In the genomic region with DNA sequence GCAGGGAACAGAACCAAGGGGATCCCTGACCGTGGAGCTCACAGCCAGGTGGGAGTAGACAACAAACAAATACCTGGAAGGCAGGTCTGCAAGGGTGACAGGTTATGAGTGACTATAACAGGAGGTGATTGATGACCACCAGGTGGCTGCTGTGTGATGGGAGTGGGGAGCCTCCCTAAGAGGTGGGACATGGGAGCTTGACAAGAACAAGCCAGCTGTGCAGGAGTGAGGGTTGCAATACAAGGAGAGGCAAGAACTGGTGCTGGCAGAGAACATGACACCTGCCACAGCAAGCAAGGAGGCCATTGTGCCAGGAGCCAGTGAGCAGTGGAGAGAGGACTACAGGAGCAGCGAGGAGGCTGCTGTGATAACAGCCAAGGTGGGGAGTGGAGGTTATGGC, we compare ENCODE assay signal across 22 cellular contexts. TPM values are rescaled to one million over a fixed set of nuclear protein-coding genes. Genes with fewer than 3 reads are reported as not detected.
A peak's percentile ranks its signal among the peaks of the same experiment; 100 is the strongest.
DNase-seq lines count a peak whose midpoint lies in the region; ATAC-seq and TF ChIP-seq lines count a peak whose summit lies in the region.
"Had no signal": no experiment of that assay in that cellular context is flagged by ENCODE, and none has a peak within 500 bp of the region (broad histone marks: within the 10 kb centered on the region; RNA-seq: fewer than 3 reads in every experiment).

No MANE protein-coding gene starts in this region.

- no peak overlapping the region for H3K4me3 ChIP-seq in heart right ventricle
- H3K4me3 ChIP-seq: esophagus muscularis mucosa, GM12878, smooth muscle cell, upper lobe of right lung had no signal

- peaks cover 10% of the 10 kb centered on the region for H3K4me1 Mint-ChIP-seq in CD4-positive, alpha-beta T cell (ENCODE audit: low read depth)
- peaks cover 9% of the 10 kb centered on the region for H3K4me1 Mint-ChIP-seq in activated CD4-positive, alpha-beta memory T cell treated with anti-CD3 and anti-CD28 coated beads for 36 hours (ENCODE audit: low read depth)
- no peaks in the 10 kb centered on the region for H3K4me1 Mint-ChIP-seq in T-helper 2 cell treated with Interferon-gamma antibody and Interleukin-4, amounts not matched to agents 5 μg/mL and 100 μg/mL, for 36 hours (ENCODE audit: low read depth)
- H3K4me1 Mint-ChIP-seq: neural crest cell had no signal

- no peaks in the 10 kb centered on the region for H3K9me3 ChIP-seq in CD4-positive, alpha-beta T cell (ENCODE audit: control insufficient read depth, low read length)
- H3K9me3 ChIP-seq in heart right ventricle, result no peaks in the 10 kb centered on the region
- H3K9me3 ChIP-seq: esophagus muscularis mucosa, upper lobe of right lung had no signal

- POLR2A ChIA-PET in CD4-positive, alpha-beta T cell (lab: Charles Lee), result no interaction called here
- POLR2A ChIA-PET in activated CD4-positive, alpha-beta memory T cell treated with anti-CD3 and anti-CD28 coated beads for 36 hours (lab: Charles Lee), result interaction anchor here (1.0 kb wide), 1 partner anchor 21 kb away, joined by 3 read pairs; the partner anchor contains the start of gene MFNG

- WGBS in heart right ventricle, 2 donors, result 74 to 80% methylated on average over 2 of the region's 2 CpGs

- H3K4me3 Mint-ChIP-seq in CD4-positive, alpha-beta T cell, result no peak overlapping the region
- no peak overlapping the region for H3K4me3 Mint-ChIP-seq in activated CD4-positive, alpha-beta memory T cell treated with anti-CD3 and anti-CD28 coated beads for 36 hours
- no peak overlapping the region for H3K4me3 Mint-ChIP-seq in T-helper 2 cell treated with Interferon-gamma antibody and Interleukin-4, amounts not matched to agents 5 μg/mL and 100 μg/mL, for 36 hours
- H3K4me3 Mint-ChIP-seq: activated CD4-positive, alpha-beta T cell treated with anti-CD3 and anti-CD28 coated beads, Interleukin-2, amount 10 ng/mL, durations not matched to agents 24 days and 14 days; activated naive CD4-positive, alpha-beta T cell treated with anti-CD3 and anti-CD28 coated beads for 36 hours; neural crest cell had no signal

- no peaks in the 10 kb centered on the region for H3K27me3 ChIP-seq in CD4-positive, alpha-beta T cell (ENCODE audit: control insufficient read depth, insufficient read depth, low read length)
- H3K27me3 ChIP-seq in heart right ventricle, result peaks cover 0 to 28% (median 8%) of the 10 kb centered on the region in 7 donors
- H3K27me3 ChIP-seq: upper lobe of right lung had no signal

- CTCF ChIA-PET in CD4-positive, alpha-beta T cell (lab: Charles Lee), result interaction anchor here (1.2 kb wide), 1 partner anchor 32 kb away, joined by 5 read pairs; no protein-coding TSS in a partner anchor
- CTCF ChIA-PET in activated CD4-positive, alpha-beta memory T cell treated with anti-CD3 and anti-CD28 coated beads for 36 hours (lab: Charles Lee), result interaction anchor here (0.7 kb wide), 1 partner anchor 149 kb away, joined by 3 read pairs; no protein-coding TSS in a partner anchor

- peaks cover 54% of the 10 kb centered on the region for H3K36me3 Mint-ChIP-seq in CD4-positive, alpha-beta T cell (ENCODE audit: low read depth)
- H3K36me3 Mint-ChIP-seq in activated CD4-positive, alpha-beta memory T cell treated with anti-CD3 and anti-CD28 coated beads for 36 hours, result peaks cover 19% of the 10 kb centered on the region
- H3K36me3 Mint-ChIP-seq in T-helper 2 cell treated with Interferon-gamma antibody and Interleukin-4, amounts not matched to agents 5 μg/mL and 100 μg/mL, for 36 hours (ENCODE audit: low read depth), result peaks cover 42% of the 10 kb centered on the region

- H3K9me3 Mint-ChIP-seq in CD4-positive, alpha-beta T cell, result no peaks in the 10 kb centered on the region
- H3K9me3 Mint-ChIP-seq in activated CD4-positive, alpha-beta memory T cell treated with anti-CD3 and anti-CD28 coated beads for 36 hours, result no peaks in the 10 kb centered on the region
- no peaks in the 10 kb centered on the region for H3K9me3 Mint-ChIP-seq in T-helper 2 cell treated with Interferon-gamma antibody and Interleukin-4, amounts not matched to agents 5 μg/mL and 100 μg/mL, for 36 hours
- H3K9me3 Mint-ChIP-seq: activated CD4-positive, alpha-beta T cell treated with anti-CD3 and anti-CD28 coated beads, Interleukin-2, amount 10 ng/mL, durations not matched to agents 24 days and 14 days; activated naive CD4-positive, alpha-beta T cell treated with anti-CD3 and anti-CD28 coated beads for 36 hours; neural crest cell had no signal

- no peak overlapping the region for H3K27ac ChIP-seq in CD4-positive, alpha-beta T cell (ENCODE audit: low read depth, low read length)
- H3K27ac ChIP-seq in heart right ventricle, result no peak overlapping the region
- H3K27ac ChIP-seq: esophagus muscularis mucosa, upper lobe of right lung had no signal

- peak; percentile 28 for DNase-seq in DMS153 (lab: John Stamatoyannopoulos, UW)
- no peak for DNase-seq in DMS153 treated with DMSO at 0.1 percent for 48 hours (lab: John Stamatoyannopoulos, UW; ENCODE audit: unreplicated experiment)
- DNase-seq in CD4-positive, alpha-beta T cell, result no peak
- DNase-seq in NCI-H187 treated with DMSO at 0.1 percent for 48 hours (lab: John Stamatoyannopoulos, UW), result peak; percentile 71
- DNase-seq in SW480 (ENCODE audit: low spot score), result peak; percentile 23
- DNase-seq in activated CD4-positive, alpha-beta memory T cell treated with anti-CD3 and anti-CD28 coated beads for 36 hours, result no peak
- no peak for DNase-seq in T-helper 2 cell treated with Interferon-gamma antibody and Interleukin-4, amounts not matched to agents 5 μg/mL and 100 μg/mL, for 36 hours (ENCODE audit: low spot score)
- DNase-seq in heart right ventricle, result no peak
- DNase-seq: 8988T; activated CD4-positive, alpha-beta T cell treated with anti-CD3 and anti-CD28 coated beads, Interleukin-2, amount 10 ng/mL, durations not matched to agents 24 days and 14 days; activated naive CD4-positive, alpha-beta T cell treated with anti-CD3 and anti-CD28 coated beads for 36 hours; cerebellar nuclear complex; H7; left cardiac atrium; midbrain; NCI-H2081 treated with DMSO at 0.1 percent for 48 hours; stimulated activated CD4-positive, alpha-beta T cell treated with anti-CD3 and anti-CD28 coated beads, Interleukin-4, amount 100 ng/mL, for 1 hour; upper lobe of right lung had no signal

- no peaks in the 10 kb centered on the region for H3K27me3 Mint-ChIP-seq in CD4-positive, alpha-beta T cell
- no peaks in the 10 kb centered on the region for H3K27me3 Mint-ChIP-seq in activated CD4-positive, alpha-beta memory T cell treated with anti-CD3 and anti-CD28 coated beads for 36 hours
- H3K27me3 Mint-ChIP-seq in T-helper 2 cell treated with Interferon-gamma antibody and Interleukin-4, amounts not matched to agents 5 μg/mL and 100 μg/mL, for 36 hours (ENCODE audit: low read depth), result no peaks in the 10 kb centered on the region
- H3K27me3 Mint-ChIP-seq: activated CD4-positive, alpha-beta T cell treated with anti-CD3 and anti-CD28 coated beads, Interleukin-2, amount 10 ng/mL, durations not matched to agents 24 days and 14 days had no signal

- no peak for TF ChIP-seq CTCF in CD4-positive, alpha-beta T cell (IDR thresholded peaks at IDR 0.05)
- TF ChIP-seq CTCF in heart right ventricle (IDR thresholded peaks at IDR 0.05), result no peak

- no peak for ATAC-seq in CD4-positive, alpha-beta T cell (ENCODE audit: poor library complexity)
- ATAC-seq in heart right ventricle, result no peak
- ATAC-seq: GM12878, left cardiac atrium, upper lobe of right lung had no signal

- H3K4me1 ChIP-seq in heart right ventricle, result peaks cover 0 to 7% (median 0%) of the 10 kb centered on the region in 9 donors
- H3K4me1 ChIP-seq: esophagus muscularis mucosa, upper lobe of right lung had no signal

- H3K27ac Mint-ChIP-seq in CD4-positive, alpha-beta T cell, result peak overlapping the region; percentile 42
- H3K27ac Mint-ChIP-seq in activated CD4-positive, alpha-beta memory T cell treated with anti-CD3 and anti-CD28 coated beads for 36 hours, result no peak overlapping the region
- no peak overlapping the region for H3K27ac Mint-ChIP-seq in T-helper 2 cell treated with Interferon-gamma antibody and Interleukin-4, amounts not matched to agents 5 μg/mL and 100 μg/mL, for 36 hours
- H3K27ac Mint-ChIP-seq: activated CD4-positive, alpha-beta T cell treated with anti-CD3 and anti-CD28 coated beads, Interleukin-2, amount 10 ng/mL, durations not matched to agents 24 days and 14 days; activated naive CD4-positive, alpha-beta T cell treated with anti-CD3 and anti-CD28 coated beads for 36 hours had no signal

- H3K36me3 ChIP-seq in heart right ventricle, result peaks cover 0 to 35% (median 0%) of the 10 kb centered on the region in 9 donors

- intact Hi-C loops in CD4-positive, alpha-beta T cell (cut with DNase I, micrococcal nuclease), result no loop called here
- intact Hi-C loops in activated CD4-positive, alpha-beta memory T cell treated with anti-CD3 and anti-CD28 coated beads for 36 hours (cut with micrococcal nuclease), result no loop called here
- intact Hi-C loops in heart right ventricle (cut with DNase I), result loop anchor here in 1 of 10 donors (10.0 kb wide), 1 partner anchor 401 kb away; no protein-coding TSS in a partner anchor

RNA-seq across cellular contexts. Expression of gene MFNG, which starts 20.5 kb away (rescaled TPM):
- total RNA-seq in CD4-positive, alpha-beta T cell, result 10 to 100 TPM; 85.1 to 89.9 TPM
- 100 to 1,000 TPM; 101 to 106 TPM for total RNA-seq in activated CD4-positive, alpha-beta memory T cell treated with anti-CD3 and anti-CD28 coated beads for 36 hours
- total RNA-seq in heart right ventricle, result 10 to 100 TPM in 4 of 10 donors, 1 to 10 TPM in 6; 5.1 to 19.4 (median 8.5) TPM
- polyA plus RNA-seq in heart right ventricle, result 10 to 100 TPM in 1 of 2 donors, 1 to 10 TPM in 1; 8.9 to 15.8 TPM
- total RNA-seq: smooth muscle cell had no signal

RNA-seq across cellular contexts. Expression of gene ELFN2, which starts 38.4 kb away (rescaled TPM):
- total RNA-seq in CD4-positive, alpha-beta T cell, result under 1 TPM; 0.05 to 0.20 TPM
- under 1 TPM; 0.39 to 0.57 TPM for total RNA-seq in activated CD4-positive, alpha-beta memory T cell treated with anti-CD3 and anti-CD28 coated beads for 36 hours
- under 1 TPM in 6 of 10 donors, not detected in 4; 0.04 to 0.21 (median 0.05) TPM for total RNA-seq in heart right ventricle
- polyA plus RNA-seq in heart right ventricle, result under 1 TPM; under 0.01 to 0.01 TPM

RNA-seq across cellular contexts. Expression of gene CARD10, which starts 53.5 kb away (rescaled TPM):
- total RNA-seq in CD4-positive, alpha-beta T cell, result under 1 TPM; 0.20 to 0.63 TPM
- under 1 TPM in 1 of 2 experiments, not detected in 1; 0.12 TPM for total RNA-seq in activated CD4-positive, alpha-beta memory T cell treated with anti-CD3 and anti-CD28 coated beads for 36 hours
- 10 to 100 TPM in 3 of 10 donors, 1 to 10 TPM in 7; 7.4 to 12.9 (median 8.5) TPM for total RNA-seq in heart right ventricle
- polyA plus RNA-seq in heart right ventricle, result 10 to 100 TPM; 14.0 to 14.8 TPM
- total RNA-seq: activated CD4-positive, alpha-beta T cell treated with anti-CD3 and anti-CD28 coated beads, Interleukin-2, amount 10 ng/mL, durations not matched to agents 24 days and 14 days; activated naive CD4-positive, alpha-beta T cell treated with anti-CD3 and anti-CD28 coated beads for 36 hours had no signal

Comparison
In these comparisons a context has a peak if more than half of its experiments do, and no peak if none do; other contexts are left out.
1. DNase-seq: peak in DMS153 (single experiment), NCI-H187 treated with DMSO at 0.1 percent for 48 hours (single experiment) and SW480 (single experiment); none in DMS153 treated with DMSO at 0.1 percent for 48 hours (single experiment), CD4-positive, alpha-beta T cell (0 of 10), activated CD4-positive, alpha-beta memory T cell treated with anti-CD3 and anti-CD28 coated beads for 36 hours (single experiment), T-helper 2 cell treated with Interferon-gamma antibody and Interleukin-4, amounts not matched to agents 5 μg/mL and 100 μg/mL, for 36 hours (single experiment) and heart right ventricle (0 of 2).
2. RNA of gene MFNG, which starts 20.5 kb away (total RNA-seq): 101 to 106 TPM in activated CD4-positive, alpha-beta memory T cell treated with anti-CD3 and anti-CD28 coated beads for 36 hours and 85.1 to 89.9 TPM in CD4-positive, alpha-beta T cell; 5.1 to 19.4 TPM in heart right ventricle; every median in the first group is over 4 times any median in the second.
3. RNA of gene CARD10, which starts 53.5 kb away (total RNA-seq): 7.4 to 12.9 TPM in heart right ventricle; 0.20 to 0.63 TPM in CD4-positive, alpha-beta T cell and 0.12 TPM in activated CD4-positive, alpha-beta memory T cell treated with anti-CD3 and anti-CD28 coated beads for 36 hours; every median in the first group is over 4 times any median in the second.